In the genomic region with DNA sequence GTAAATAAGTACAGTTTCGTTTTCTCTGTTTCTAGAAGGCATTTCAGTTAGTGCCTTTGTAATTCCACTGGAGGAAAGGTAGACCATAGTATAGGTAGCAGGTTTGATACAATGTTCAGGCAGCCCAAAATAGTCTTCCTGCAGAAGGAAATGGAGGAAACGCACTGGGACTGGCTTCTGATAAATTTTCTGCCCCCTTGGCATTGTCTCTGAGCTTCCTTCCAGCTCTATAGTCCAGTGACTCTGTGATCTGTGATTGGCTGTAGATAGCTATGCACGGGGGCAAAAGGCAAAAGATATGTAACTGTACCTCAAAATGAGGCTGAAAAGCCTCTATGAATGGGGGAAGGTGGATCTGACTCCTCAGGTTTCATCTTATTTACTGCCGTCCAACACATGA, we compare ENCODE assay signal across 25 cellular contexts.
"Had no signal": no experiment of that assay in that cellular context is flagged by ENCODE, and none has a peak within 500 bp of the region (broad histone marks: within the 10 kb centered on the region; RNA-seq: fewer than 3 reads in every experiment).

No MANE protein-coding gene starts in this region.

- H3K9me3 ChIP-seq: ascending aorta, body of pancreas, Peyer's patch had no signal

- H3K27me3 Mint-ChIP-seq: activated naive CD8-positive, alpha-beta T cell treated with anti-CD3 and anti-CD28 coated beads, Interleukin-2, amount 50 U/mL, for 24 hours had no signal

- H3K4me1 ChIP-seq: ascending aorta had no signal

- H3K27ac Mint-ChIP-seq: activated CD8-positive, alpha-beta T cell treated with anti-CD3 and anti-CD28 coated beads, Interleukin-2, amount 10 ng/mL, durations not matched to agents 7 days and 5 days; activated naive CD4-positive, alpha-beta T cell treated with anti-CD3 and anti-CD28 coated beads, Interleukin-2, amount 50 U/mL, for 72 hours; activated naive CD8-positive, alpha-beta T cell treated with anti-CD3 and anti-CD28 coated beads, Interleukin-2, amount 50 U/mL, for 24 hours; T-helper 1 cell treated with Interleukin-12 subunit alpha and Interleukin-12 subunit beta and Interleukin-4 antibody, amounts not matched to agents 30 μg/mL and 1 μg/mL, for 36 hours had no signal

- H3K4me3 ChIP-seq: ascending aorta, body of pancreas, Peyer's patch had no signal

- H3K36me3 ChIP-seq: ascending aorta, Peyer's patch had no signal

- H3K27ac ChIP-seq: ascending aorta, body of pancreas, Peyer's patch, VCaP had no signal

- H3K9me3 Mint-ChIP-seq: activated naive CD4-positive, alpha-beta T cell treated with anti-CD3 and anti-CD28 coated beads, Interleukin-2, amount 50 U/mL, for 72 hours; activated naive CD8-positive, alpha-beta T cell treated with anti-CD3 and anti-CD28 coated beads, Interleukin-2, amount 50 U/mL, for 24 hours; T-helper 1 cell treated with Interleukin-12 subunit alpha and Interleukin-12 subunit beta and Interleukin-4 antibody, amounts not matched to agents 30 μg/mL and 1 μg/mL, for 36 hours had no signal

- H3K27me3 ChIP-seq: ascending aorta, body of pancreas, Peyer's patch had no signal

- DNase-seq: activated CD4-positive, alpha-beta T cell treated with anti-CD3 and anti-CD28 coated beads for 48 hours; activated CD4-positive, alpha-beta T cell treated with anti-CD3 and anti-CD28 coated beads, Interleukin-2, amount 50 U/mL, for 4 hours; activated CD8-positive, alpha-beta memory T cell treated with anti-CD3 and anti-CD28 coated beads, Interleukin-2, amount 50 U/mL, for 48 hours; activated CD8-positive, alpha-beta T cell treated with anti-CD3 and anti-CD28 coated beads, Interleukin-2, amount 10 ng/mL, durations not matched to agents 7 days and 5 days; activated effector memory CD4-positive, alpha-beta T cell treated with anti-CD3 and anti-CD28 coated beads, Interleukin-2, amount 50 U/mL, for 16 hours; activated naive CD4-positive, alpha-beta T cell treated with Interleukin-2 at 50 U/mL for 16 hours; activated naive CD8-positive, alpha-beta T cell treated with anti-CD3 and anti-CD28 coated beads, Interleukin-2, amount 50 U/mL, for 24 hours; activated T-cell treated with anti-CD3 and anti-CD28 coated beads, Interleukin-2, amount 50 U/mL, for 1 hour; amniotic stem cell; body of pancreas; central memory CD4-positive, alpha-beta T cell; Karpas-422; MM.1S; NCI-H1105; NCI-H1436; NCI-H1694 treated with DMSO at 0.1 percent for 48 hours; NCI-H2081; NCI-H510A treated with DMSO at 0.1 percent for 48 hours; NCI-H69; Peyer's patch; SHP77 had no signal

- ATAC-seq: activated CD8-positive, alpha-beta T cell treated with anti-CD3 and anti-CD28 coated beads, Interleukin-2, amount 10 ng/mL, durations not matched to agents 7 days and 5 days; activated naive CD4-positive, alpha-beta T cell treated with anti-CD3 and anti-CD28 coated beads, Interleukin-2, amount 50 U/mL, for 72 hours; activated naive CD8-positive, alpha-beta T cell treated with anti-CD3 and anti-CD28 coated beads, Interleukin-2, amount 50 U/mL, for 24 hours; body of pancreas had no signal

- H3K4me3 Mint-ChIP-seq: activated CD8-positive, alpha-beta T cell treated with anti-CD3 and anti-CD28 coated beads, Interleukin-2, amount 10 ng/mL, durations not matched to agents 7 days and 5 days; activated naive CD8-positive, alpha-beta T cell treated with anti-CD3 and anti-CD28 coated beads, Interleukin-2, amount 50 U/mL, for 24 hours; T-helper 1 cell treated with Interleukin-12 subunit alpha and Interleukin-12 subunit beta and Interleukin-4 antibody, amounts not matched to agents 30 μg/mL and 1 μg/mL, for 36 hours had no signal
